19 cellular contexts compared by ENCODE assay signal in the genomic region with DNA sequence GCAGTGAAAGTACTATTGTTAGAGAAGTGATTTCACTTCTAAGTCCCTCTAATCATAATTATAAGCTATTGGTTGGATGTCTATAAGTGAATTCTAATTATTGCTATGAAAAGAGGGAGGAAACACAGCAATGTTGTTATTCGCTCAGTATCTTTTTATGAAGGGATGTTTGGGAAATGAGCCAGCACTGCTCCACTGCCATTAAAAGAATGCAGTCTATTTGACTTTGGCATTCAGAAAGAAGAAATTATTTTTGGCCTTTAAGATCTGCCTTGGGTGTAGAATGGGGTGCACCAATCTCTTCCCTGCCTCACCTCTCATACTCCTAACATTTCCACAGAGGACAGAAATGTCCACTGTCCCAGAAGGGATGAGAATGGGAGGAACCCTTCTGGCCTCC.
DNase-seq lines count a peak whose midpoint lies in the region; ATAC-seq and TF ChIP-seq lines count a peak whose summit lies in the region.
"Had no signal": no experiment of that assay in that cellular context is flagged by ENCODE, and none has a peak within 500 bp of the region (broad histone marks: within the 10 kb centered on the region; RNA-seq: fewer than 3 reads in every experiment).

No MANE protein-coding gene starts in this region.

- dilution Hi-C loops in mammary epithelial cell (cut with HindIII; ENCODE audit: low sequenced_read_pairs): no loop called here

- H3K27ac ChIP-seq in mammary epithelial cell (ENCODE audit: insufficient read depth, low read depth, low read length): no peak overlapping the region
- no peak overlapping the region for H3K27ac ChIP-seq in breast epithelium
- H3K27ac ChIP-seq in foreskin keratinocyte: no peak overlapping the region

- no peaks in the 10 kb centered on the region for H4K20me1 ChIP-seq in mammary epithelial cell (ENCODE audit: insufficient read depth, low read length)

- no peaks in the 10 kb centered on the region for H3K9me3 ChIP-seq in mammary epithelial cell (replicated peaks; ENCODE audit: insufficient read depth, low read length)
- peaks cover 0 to 22% of the 10 kb centered on the region in 2 donors for H3K9me3 ChIP-seq in breast epithelium

- 8% methylated on average over 1 of the region's 1 CpG for WGBS in mammary epithelial cell (ENCODE audit: low coverage, missing lambda C conversion rate)

- DNase-seq in mammary epithelial cell: no peak
- no peak for DNase-seq in breast epithelium (ENCODE audit: low spot score in 2 of 2)
- peak; percentile 60 for DNase-seq in astrocyte of the hippocampus (ENCODE audit: low read depth, low spot score)
- peak; percentile 20 for DNase-seq in fibroblast of pulmonary artery (ENCODE audit: low read depth)
- no peak for DNase-seq in foreskin keratinocyte
- no peak for DNase-seq in hippocampal formation (lab: John Stamatoyannopoulos, UW)
- DNase-seq in T1000 (lab: John Stamatoyannopoulos, UW): no peak
- DNase-seq in stimulated activated CD4-positive, alpha-beta T cell treated with anti-CD3 and anti-CD28 coated beads, Interleukin-2, amount 100 ng/mL, for 48 hours: no peak
- DNase-seq: H9; HFFc6; KG1; NCI-H1092; NCI-H1436; NCI-H187 treated with DMSO at 0.1 percent for 48 hours; NCI-H2107; NCI-H69; NK-92 treated with Interleukin-12 subunit alpha and Interleukin-12 subunit beta, amount 100 ng/mL, for 24 hours; SIG-M5 had no signal

- no TSS peak for BruUV-seq in mammary epithelial cell (replicated peaks; lab: Mats Ljungman, UMichigan)

- H3K27me3 ChIP-seq in mammary epithelial cell (ENCODE audit: insufficient read depth, low read length) (no peaks in the 10 kb centered on the region), breast epithelium (no peaks in the 10 kb centered on the region), foreskin keratinocyte (no peaks in the 10 kb centered on the region)

- CTCF ChIA-PET in mammary epithelial cell (lab: Charles Lee; ENCODE audit: low non-redundant PET): no interaction called here

- in situ Hi-C loops in mammary epithelial cell (cut with MboI; ENCODE audit: low sequenced_read_pairs in 2 of 2): no loop called here

- no peak overlapping the region for H3K4me3 ChIP-seq in mammary epithelial cell (replicated peaks in 1 of 3; ENCODE audit: insufficient read depth in 1 of 3, low read depth in 2 of 3, low read length in 3 of 3)
- no peak overlapping the region for H3K4me3 ChIP-seq in breast epithelium
- no peak overlapping the region for H3K4me3 ChIP-seq in fibroblast of pulmonary artery (replicated peaks; ENCODE audit: low read depth, low read length)

- no peak overlapping the region for H3K9ac ChIP-seq in mammary epithelial cell (ENCODE audit: insufficient read depth, low read length)

- TF ChIP-seq POLR2A in breast epithelium (IDR thresholded peaks at IDR 0.05): no peak

- no peak for TF ChIP-seq CTCF in mammary epithelial cell (conservative IDR thresholded peaks at IDR 0.05 in 1 of 2, IDR thresholded peaks at IDR 0.05 in 1 of 2; ENCODE audit: extremely low read depth in 1 of 2, insufficient read depth in 1 of 2, low read depth in 1 of 2, low read length in 2 of 2)
- TF ChIP-seq CTCF in breast epithelium (IDR thresholded peaks at IDR 0.05): no peak
- TF ChIP-seq CTCF in fibroblast of pulmonary artery (IDR thresholded peaks at IDR 0.05; ENCODE audit: low read length, missing control alignments): no peak
- TF ChIP-seq CTCF in foreskin keratinocyte (conservative IDR thresholded peaks at IDR 0.05): no peak

- no peak overlapping the region for H3K4me2 ChIP-seq in mammary epithelial cell (ENCODE audit: insufficient read depth, low read depth, low read length)

- ATAC-seq in foreskin keratinocyte: no peak
- ATAC-seq: Panc1 had no signal

- H3K36me3 ChIP-seq in mammary epithelial cell (ENCODE audit: insufficient read depth, low read length) (no peaks in the 10 kb centered on the region), breast epithelium (no peaks in the 10 kb centered on the region)

- H3K79me2 ChIP-seq in mammary epithelial cell (ENCODE audit: insufficient read depth, low read length): no peaks in the 10 kb centered on the region

- intact Hi-C loops in mammary epithelial cell (cut with micrococcal nuclease): no loop called here
- intact Hi-C loops in breast epithelium (cut with DNase I; ENCODE audit: low total_unique reads): loop anchor here (5.0 kb wide), 2 partner anchors 48 to 397 kb away; no protein-coding TSS in a partner anchor

- H3K4me1 ChIP-seq in mammary epithelial cell (ENCODE audit: insufficient read depth, low read length) (no peaks in the 10 kb centered on the region), breast epithelium (no peaks in the 10 kb centered on the region), foreskin keratinocyte (no peaks in the 10 kb centered on the region)

- H2AFZ ChIP-seq in mammary epithelial cell (ENCODE audit: low read depth, low read length): peak overlapping the region; percentile 10

Comparison
In these comparisons a context has a peak if more than half of its experiments do, and no peak if none do; other contexts are left out.
1. DNase-seq: peak in astrocyte of the hippocampus (single experiment) and fibroblast of pulmonary artery (single experiment); none in mammary epithelial cell (single experiment), breast epithelium (0 of 2), foreskin keratinocyte (0 of 2), hippocampal formation (0 of 2), T1000 (single experiment) and stimulated activated CD4-positive, alpha-beta T cell treated with anti-CD3 and anti-CD28 coated beads, Interleukin-2, amount 100 ng/mL, for 48 hours (0 of 2).